Comparison of ENCODE assay signal across 1 cellular context in genomic region chrX:119455264-119455663, GRCh38.
TF ChIP-seq lines count a peak whose summit lies in the region.

No MANE protein-coding gene starts in this region.

TF ChIP-seq in IMR-90, 13 proteins besides CTCF, POLR2A, EP300 and RAD21:
- TF ChIP-seq CEBPB (IDR thresholded peaks at IDR 0.05; ENCODE audit: low read depth, low read length) (peak; percentile 82), MXI1 (IDR thresholded peaks at IDR 0.05; ENCODE audit: borderline replicate concordance, low read depth, low read length) (no peak)
